In the genomic region with DNA sequence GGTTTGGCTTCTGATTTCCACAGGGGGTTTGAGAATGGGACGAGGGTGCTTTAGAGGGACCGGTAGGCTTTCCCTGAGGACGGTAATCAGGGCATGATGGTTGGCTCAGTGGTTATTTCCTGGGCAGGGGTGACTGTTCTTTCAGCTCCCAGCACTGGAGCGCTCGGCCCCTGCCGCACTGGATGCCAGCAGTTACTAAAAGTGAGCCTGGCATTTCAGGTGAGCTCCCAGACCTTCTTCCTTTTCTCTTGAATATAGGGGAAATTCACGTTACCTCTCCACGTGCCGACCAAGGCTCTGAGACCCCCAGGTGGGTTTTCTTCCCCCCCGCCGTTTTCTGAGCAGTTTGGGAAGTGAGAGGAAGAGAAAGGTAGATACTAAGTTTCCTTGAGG, we compare ENCODE assay signal across 9 cellular contexts. TPM values are rescaled to one million over a fixed set of nuclear protein-coding genes. Genes with fewer than 3 reads are reported as not detected.
DNase-seq lines count a peak whose midpoint lies in the region; ATAC-seq and TF ChIP-seq lines count a peak whose summit lies in the region.
"Had no signal": no experiment of that assay in that cellular context is flagged by ENCODE, and none has a peak within 500 bp of the region (broad histone marks: within the 10 kb centered on the region; RNA-seq: fewer than 3 reads in every experiment).

No MANE protein-coding gene starts in this region.

- H3K4me1 ChIP-seq in adrenal gland (replicated peaks in 1 of 2) (peaks cover 14 to 41% of the 10 kb centered on the region in 2 donors), right lobe of liver (peaks cover 0 to 44% (median 10%) of the 10 kb centered on the region in 4 donors), tibial artery (peaks cover 0 to 55% (median 21%) of the 10 kb centered on the region in 4 donors)

- peak; percentile 22 for DNase-seq in activated T-cell treated with anti-CD3 and anti-CD28 coated beads, Interleukin-2, amount 50 U/mL, for 1 hour
- no peak for DNase-seq in activated T-cell treated with anti-CD3 and anti-CD28 coated beads for 4 hours
- DNase-seq in adrenal gland = no peak
- peak in 2 of 3 donors; percentile 33 to 49 for DNase-seq in right lobe of liver
- DNase-seq in tibial artery = no peak
- no peak for DNase-seq in SKM-1 (lab: John Stamatoyannopoulos, UW; ENCODE audit: unreplicated experiment)
- DNase-seq in activated CD4-positive, alpha-beta T cell treated with anti-CD3 and anti-CD28 coated beads for 1 hour = no peak

- TF ChIP-seq POLR2A in adrenal gland (IDR thresholded peaks at IDR 0.05) = no peak
- TF ChIP-seq POLR2A in right lobe of liver (IDR thresholded peaks at IDR 0.05) = no peak

- no peak for ATAC-seq in right lobe of liver
- no peak for ATAC-seq in HG02885 (IDR thresholded peaks at IDR 0.05; ENCODE audit: poor library complexity, unreplicated experiment)

- H3K27me3 ChIP-seq in adrenal gland (no peaks in the 10 kb centered on the region), right lobe of liver (no peaks in the 10 kb centered on the region), tibial artery (no peaks in the 10 kb centered on the region)

- H3K9me3 ChIP-seq in adrenal gland (replicated peaks in 1 of 3) (no peaks in the 10 kb centered on the region), right lobe of liver (no peaks in the 10 kb centered on the region), tibial artery (no peaks in the 10 kb centered on the region)

- H3K27ac ChIP-seq in adrenal gland (peak overlapping the region in 4 of 5 donors; percentile 90 to 96 (median 93)), right lobe of liver (peak overlapping the region in 2 of 3 donors; percentile 70 to 88), tibial artery (peak overlapping the region; percentile 88 to 96)

- H3K4me3 ChIP-seq in adrenal gland (peak overlapping the region in 2 of 4 donors; percentile 57 to 85), right lobe of liver (peak overlapping the region; percentile 70 to 95 (median 94)), tibial artery (peak overlapping the region; percentile 89 to 98)

- intact Hi-C loops in adrenal gland (cut with DNase I) (loop anchor here in 1 of 2 donors (10.0 kb wide), 1 partner anchor 277 kb away; a partner anchor contains a TSS), right lobe of liver (cut with DNase I) (loop anchor here in 1 of 2 donors (5.0 kb wide), 1 partner anchor 170 kb away; a partner anchor contains a TSS), tibial artery (cut with DNase I; ENCODE audit: low total_unique reads) (loop anchor here (10.0 kb wide), 1 partner anchor 277 kb away; a partner anchor contains a TSS)

- H3K36me3 ChIP-seq in adrenal gland (replicated peaks in 1 of 2) = peaks cover 0 to 9% of the 10 kb centered on the region in 2 donors
- peaks cover 0 to 6% (median 0%) of the 10 kb centered on the region in 4 donors for H3K36me3 ChIP-seq in right lobe of liver
- peaks cover 0 to 29% (median 0%) of the 10 kb centered on the region in 3 donors for H3K36me3 ChIP-seq in tibial artery

- 15 to 25% (median 17%) methylated on average over 7 to 11 of the region's 11 CpGs for WGBS in adrenal gland, 4 donors
- WGBS in right lobe of liver (ENCODE audit: insufficient coverage, low coverage, low lambda C conversion rate, missing lambda C conversion rate) = 47% methylated on average over 3 of the region's 11 CpGs

- TF ChIP-seq CTCF in adrenal gland (IDR thresholded peaks at IDR 0.05) (no peak), right lobe of liver (IDR thresholded peaks at IDR 0.05) (no peak), tibial artery (IDR thresholded peaks at IDR 0.05) (no peak)

RNA-seq across cellular contexts. Expression of a gene that starts 1.0 kb away (rescaled TPM):
- total RNA-seq in adrenal gland = 100 to 1,000 TPM in 6 of 8 donors, 10 to 100 TPM in 2; 64.7 to 207 (median 138) TPM
- polyA plus RNA-seq in adrenal gland = 100 to 1,000 TPM; 121 to 174 (median 126) TPM
- 10 to 100 TPM; 26.5 to 67.0 (median 40.8) TPM for total RNA-seq in right lobe of liver

RNA-seq across cellular contexts. Expression of a gene that starts 34.8 kb away (rescaled TPM):
- total RNA-seq in adrenal gland (under 1 TPM in 6 of 8 donors, not detected in 2; 0.04 to 0.26 (median 0.16) TPM), right lobe of liver (1 to 10 TPM in 1 of 6 experiments, not detected in 5; 1.2 TPM)
- under 1 TPM in 2 of 3 donors, not detected in 1; 0.34 to 0.48 TPM for polyA plus RNA-seq in adrenal gland
- total RNA-seq: M059J had no signal

Comparison
In these comparisons a context has a peak if more than half of its experiments do, and no peak if none do; other contexts are left out.
1. DNase-seq: peak in activated T-cell treated with anti-CD3 and anti-CD28 coated beads, Interleukin-2, amount 50 U/mL, for 1 hour (single experiment) and right lobe of liver (2 of 3); none in activated T-cell treated with anti-CD3 and anti-CD28 coated beads for 4 hours (single experiment), adrenal gland (0 of 7), tibial artery (0 of 2), SKM-1 (single experiment) and activated CD4-positive, alpha-beta T cell treated with anti-CD3 and anti-CD28 coated beads for 1 hour (single experiment).
2. Peak in every context shown above with its lines, with median percentiles within 50 percentile points of each other: H3K27ac ChIP-seq.